Comparison of ENCODE assay signal across 29 cellular contexts in the genomic region with DNA sequence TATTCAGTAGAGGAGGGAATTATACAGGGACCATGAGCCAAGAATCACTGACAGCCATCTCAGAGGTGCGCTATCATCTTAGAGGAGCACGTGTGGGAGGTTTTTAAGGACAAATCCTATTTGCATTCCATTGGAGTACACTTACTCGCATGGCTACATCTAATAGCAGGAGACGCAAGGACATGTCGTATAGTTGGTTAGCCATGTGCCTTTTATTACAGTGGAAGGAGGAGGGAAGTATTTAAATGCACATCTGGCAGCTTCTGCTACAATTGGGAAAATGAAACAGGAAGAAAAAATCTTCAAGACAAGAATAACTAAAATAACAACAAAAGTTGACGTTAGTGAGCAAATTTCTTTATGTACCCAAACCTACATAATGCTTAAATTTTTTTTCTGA.
DNase-seq lines count a peak whose midpoint lies in the region; ATAC-seq and TF ChIP-seq lines count a peak whose summit lies in the region.
"Had no signal": no experiment of that assay in that cellular context is flagged by ENCODE, and none has a peak within 500 bp of the region (broad histone marks: within the 10 kb centered on the region; RNA-seq: fewer than 3 reads in every experiment).

No MANE protein-coding gene starts in this region.

- peak overlapping the region; percentile 72 for H2BK20ac ChIP-seq in IMR-90 (ENCODE audit: low read depth, low read length)

- no peaks in the 10 kb centered on the region for H3K9me3 ChIP-seq in IMR-90 (ENCODE audit: control insufficient read depth, insufficient read depth, low read length)
- no peaks in the 10 kb centered on the region for H3K9me3 ChIP-seq in CD4-positive, alpha-beta memory T cell (ENCODE audit: control insufficient read depth in 1 of 2, low read length in 2 of 2)
- H3K9me3 ChIP-seq: A549, esophagus squamous epithelium, Peyer's patch, SJCRH30, testis, uterus had no signal

- peak overlapping the region; percentile 46 for H2AK5ac ChIP-seq in IMR-90 (ENCODE audit: low read depth, low read length)

- no peaks in the 10 kb centered on the region for H3K4me1 Mint-ChIP-seq in CD4-positive, alpha-beta memory T cell
- H3K4me1 Mint-ChIP-seq in natural killer cell treated with Interleukin-12 subunit alpha and Interleukin-12 subunit beta and Interleukin-15 and Interleukin-18, amount 100 ng/mL, for 72 hours (ENCODE audit: low read depth in 2 of 2): peaks cover 18 to 19% of the 10 kb centered on the region in 2 donors

- CTCF ChIA-PET in IMR-90 (lab: Yijun Ruan, JAX): no interaction called here
- CTCF ChIA-PET in CD4-positive, alpha-beta memory T cell (lab: Charles Lee; ENCODE audit: partially characterized antibody): no interaction called here

- POLR2A ChIA-PET in IMR-90 (lab: Charles Lee; ENCODE audit: unreplicated experiment): interaction anchor here (0.9 kb wide), 1 partner anchor 12 kb away, joined by 3 read pairs; no protein-coding TSS in a partner anchor
- POLR2A ChIA-PET in CD4-positive, alpha-beta memory T cell (lab: Charles Lee; ENCODE audit: partially characterized antibody): no interaction called here

- WGBS in IMR-90 (ENCODE audit: extremely low coverage in 2 of 2, insufficient read length in 1 of 2), 2 experiments: no CpG with 5 or more reads among the region's 6 CpGs

- H3K27ac Mint-ChIP-seq in CD4-positive, alpha-beta memory T cell: no peak overlapping the region
- no peak overlapping the region for H3K27ac Mint-ChIP-seq in natural killer cell treated with Interleukin-12 subunit alpha and Interleukin-12 subunit beta and Interleukin-15 and Interleukin-18, amount 100 ng/mL, for 72 hours
- H3K27ac Mint-ChIP-seq: effector memory CD8-positive, alpha-beta T cell had no signal

- H3K4ac ChIP-seq in IMR-90 (ENCODE audit: low read depth, low read length): peak overlapping the region; percentile 64

- dilution Hi-C loops in IMR-90 (cut with HindIII; ENCODE audit: low sequenced_read_pairs, unreplicated experiment): no loop called here

- peak overlapping the region; percentile 79; the same call in 2 of the 3 replicates for H2BK15ac ChIP-seq in IMR-90 (ENCODE audit: low read depth, low read length)

- intact Hi-C loops in IMR-90 (cut with micrococcal nuclease): no loop called here
- intact Hi-C loops in CD4-positive, alpha-beta memory T cell (cut with micrococcal nuclease): no loop called here

- no peak overlapping the region for H3K4me3 ChIP-seq in AG10803 (ENCODE audit: low read length)
- H3K4me3 ChIP-seq in IMR-90 (ENCODE audit: insufficient read depth, low read depth, low read length): no peak overlapping the region
- H3K4me3 ChIP-seq in CD4-positive, alpha-beta memory T cell (ENCODE audit: low read length in 2 of 2): no peak overlapping the region
- H3K4me3 ChIP-seq: A549, esophagus squamous epithelium, Peyer's patch, SJCRH30, testis, uterus had no signal

- TF ChIP-seq CTCF in AG10803 (conservative IDR thresholded peaks at IDR 0.05; ENCODE audit: low read length) (no peak), IMR-90 (conservative IDR thresholded peaks at IDR 0.05; ENCODE audit: low read depth, low read length) (no peak)

- TF ChIP-seq POLR2A in IMR-90 (IDR thresholded peaks at IDR 0.05; ENCODE audit: low read depth, low read length): no peak

- H3K23ac ChIP-seq in IMR-90 (ENCODE audit: low read depth, low read length): no peak overlapping the region

- H3K27me3 ChIP-seq in IMR-90 (ENCODE audit: control insufficient read depth, insufficient read depth, low read length): no peaks in the 10 kb centered on the region
- no peaks in the 10 kb centered on the region for H3K27me3 ChIP-seq in CD4-positive, alpha-beta memory T cell (ENCODE audit: insufficient read depth, low read length)
- H3K27me3 ChIP-seq: esophagus squamous epithelium, Peyer's patch, SJCRH30, testis, uterus had no signal

- H3K9me1 ChIP-seq in IMR-90 (ENCODE audit: insufficient read depth, low read length): no peaks in the 10 kb centered on the region; the same call in 1 of the 2 replicates

- peak overlapping the region; percentile 88 for H2BK120ac ChIP-seq in IMR-90 (ENCODE audit: low read depth, low read length)

- no peaks in the 10 kb centered on the region for H3K79me1 ChIP-seq in IMR-90 (ENCODE audit: low read depth in 1 of 2, low read length in 2 of 2)

- no peaks in the 10 kb centered on the region for H3K36me3 Mint-ChIP-seq in CD4-positive, alpha-beta memory T cell
- H3K36me3 Mint-ChIP-seq in natural killer cell treated with Interleukin-12 subunit alpha and Interleukin-12 subunit beta and Interleukin-15 and Interleukin-18, amount 100 ng/mL, for 72 hours: no peaks in the 10 kb centered on the region
- H3K36me3 Mint-ChIP-seq: brain had no signal

- peak overlapping the region; percentile 41 to 43; a peak in 3 of 4 replicates for H4K8ac ChIP-seq in IMR-90 (ENCODE audit: low read depth in 2 of 2, low read length in 2 of 2)

- peaks cover 17 to 18% of the 10 kb centered on the region in 2 donors for H3K27me3 Mint-ChIP-seq in CD4-positive, alpha-beta memory T cell
- H3K27me3 Mint-ChIP-seq in natural killer cell treated with Interleukin-12 subunit alpha and Interleukin-12 subunit beta and Interleukin-15 and Interleukin-18, amount 100 ng/mL, for 72 hours: peaks cover 15 to 19% of the 10 kb centered on the region in 2 donors
- H3K27me3 Mint-ChIP-seq: brain had no signal

- peaks cover 5% of the 10 kb centered on the region; the same call in 1 of the 2 replicates for H3K4me1 ChIP-seq in IMR-90 (ENCODE audit: control insufficient read depth, insufficient read depth, low read length)
- H3K4me1 ChIP-seq in CD4-positive, alpha-beta memory T cell (ENCODE audit: insufficient read depth, low read length): no peaks in the 10 kb centered on the region
- H3K4me1 ChIP-seq: A549, esophagus squamous epithelium, Peyer's patch, testis had no signal

- peaks cover 0 to 6% (median 0%) of the 10 kb centered on the region in 8 donors for H3K9me3 Mint-ChIP-seq in CD4-positive, alpha-beta memory T cell
- H3K9me3 Mint-ChIP-seq in natural killer cell treated with Interleukin-12 subunit alpha and Interleukin-12 subunit beta and Interleukin-15 and Interleukin-18, amount 100 ng/mL, for 72 hours: no peaks in the 10 kb centered on the region
- H3K9me3 Mint-ChIP-seq: effector memory CD8-positive, alpha-beta T cell had no signal

- H2BK5ac ChIP-seq in IMR-90 (ENCODE audit: low read depth, low read length, poor library complexity, severe bottlenecking): peak overlapping the region; percentile 37

- H3K18ac ChIP-seq in IMR-90 (ENCODE audit: low read depth, low read length): peak overlapping the region; percentile 67; the same call in 1 of the 2 replicates

- BruUV-seq in IMR-90 (replicated peaks; lab: Mats Ljungman, UMichigan): no TSS peak

- H3K14ac ChIP-seq in IMR-90 (replicated peaks; ENCODE audit: low read depth, low read length): 0 out of 2 replicates have a peak overlapping the region, but pooled peaks have one; percentile 4

- H3K9ac ChIP-seq in IMR-90 (ENCODE audit: low read depth, low read length): no peak overlapping the region

- H4K5ac ChIP-seq in IMR-90 (ENCODE audit: low read depth, low read length): no peak overlapping the region

- in situ Hi-C loops in IMR-90 (cut with MboI; ENCODE audit: low sequenced_read_pairs): no loop called here

- DNase-seq in AG10803 (ENCODE audit: low read depth): peak; percentile 68
- peak; percentile 17 for DNase-seq in IMR-90
- DNase-seq in dedifferentiated amniotic fluid mesenchymal stem cell (ENCODE audit: extremely low spot score): peak; percentile 39
- peak; percentile 9 for DNase-seq in kidney glomerular epithelial cell (lab: John Stamatoyannopoulos, UW)
- no peak for DNase-seq in CD4-positive, alpha-beta memory T cell
- no peak for DNase-seq in natural killer cell treated with Interleukin-12 subunit alpha and Interleukin-12 subunit beta and Interleukin-15 and Interleukin-18, amount 100 ng/mL, for 72 hours (ENCODE audit: low spot score)
- DNase-seq: activated CD4-positive, alpha-beta T cell treated with anti-CD3 and anti-CD28 coated beads for 1 hour; activated effector memory CD4-positive, alpha-beta T cell treated with anti-CD3 and anti-CD28 coated beads, Interleukin-2, amount 50 U/mL, for 16 hours; effector memory CD8-positive, alpha-beta T cell; esophagus squamous epithelium; head of caudate nucleus; left cardiac atrium; mesendoderm; NCI-H146; NCI-H510A; nucleus accumbens; Peyer's patch; SJCRH30; stimulated activated CD4-positive, alpha-beta T cell treated with anti-CD3 and anti-CD28 coated beads, Interleukin-4, amount 100 ng/mL, for 1 hour; stimulated activated naive CD4-positive, alpha-beta T cell; T-helper 1 cell; testis; uterus had no signal

- H2AFZ ChIP-seq in IMR-90 (replicated peaks; ENCODE audit: low read length, poor library complexity): no peak overlapping the region

- ATAC-seq in IMR-90 (ENCODE audit: low read depth) (peak; percentile 38; the same call in 1 of the 2 replicates), GM21367 (IDR thresholded peaks at IDR 0.05; ENCODE audit: unreplicated experiment) (no peak), esophagus mucosa (no peak)
- no peak for ATAC-seq in natural killer cell treated with Interleukin-12 subunit alpha and Interleukin-12 subunit beta and Interleukin-15 and Interleukin-18, amount 100 ng/mL, for 72 hours
- ATAC-seq: A549; effector memory CD8-positive, alpha-beta T cell; HCT116; left cardiac atrium had no signal

- no peak overlapping the region for H3K56ac ChIP-seq in IMR-90 (ENCODE audit: extremely low read depth, insufficient read depth, low read length)

- no peak for TF ChIP-seq RAD21 in IMR-90 (IDR thresholded peaks at IDR 0.05; ENCODE audit: low read length)

- no peak overlapping the region for H2AK9ac ChIP-seq in IMR-90 (replicated peaks; ENCODE audit: low read depth, low read length, poor library complexity)

- no peaks in the 10 kb centered on the region for H4K20me1 ChIP-seq in IMR-90 (ENCODE audit: insufficient read depth, low read length)

- H4K91ac ChIP-seq in IMR-90 (ENCODE audit: insufficient read depth, low read depth, low read length): peak overlapping the region; percentile 66

- H3K27ac ChIP-seq in IMR-90 (ENCODE audit: insufficient read depth, low read length): peak overlapping the region; percentile 26; the same call in 1 of the 2 replicates
- no peak overlapping the region for H3K27ac ChIP-seq in CD4-positive, alpha-beta memory T cell (ENCODE audit: low read depth, low read length)
- H3K27ac ChIP-seq: A549, C4-2B, esophagus squamous epithelium, Peyer's patch, SJCRH30, testis, uterus had no signal

- H3K36me3 ChIP-seq in IMR-90 (ENCODE audit: control insufficient read depth, insufficient read depth, low read length): no peaks in the 10 kb centered on the region
- H3K36me3 ChIP-seq in CD4-positive, alpha-beta memory T cell (ENCODE audit: insufficient read depth, low read length): no peaks in the 10 kb centered on the region
- H3K36me3 ChIP-seq: esophagus squamous epithelium, Peyer's patch, SJCRH30, uterus had no signal

- H3K4me2 ChIP-seq in IMR-90 (ENCODE audit: low read depth, low read length): no peak overlapping the region
- H3K4me2 ChIP-seq: A549 had no signal

- no peak overlapping the region for H3K4me3 Mint-ChIP-seq in CD4-positive, alpha-beta memory T cell
- H3K4me3 Mint-ChIP-seq in natural killer cell treated with Interleukin-12 subunit alpha and Interleukin-12 subunit beta and Interleukin-15 and Interleukin-18, amount 100 ng/mL, for 72 hours: no peak overlapping the region
- H3K4me3 Mint-ChIP-seq: brain; effector memory CD8-positive, alpha-beta T cell had no signal

TF ChIP-seq in IMR-90, 13 proteins besides CTCF, POLR2A, EP300 and RAD21 (continues in another document):
- no peak for TF ChIP-seq BHLHE40 (IDR thresholded peaks at IDR 0.05; ENCODE audit: low read depth, low read length)

Comparison
In these comparisons a context has a peak if more than half of its experiments do, and no peak if none do; other contexts are left out.
1. DNase-seq: peak in AG10803 (single experiment), IMR-90 (single experiment), dedifferentiated amniotic fluid mesenchymal stem cell (single experiment) and kidney glomerular epithelial cell (single experiment); none in CD4-positive, alpha-beta memory T cell (0 of 5) and natural killer cell treated with Interleukin-12 subunit alpha and Interleukin-12 subunit beta and Interleukin-15 and Interleukin-18, amount 100 ng/mL, for 72 hours (single experiment).